Comparison of ENCODE assay signal across 8 cellular contexts in genomic region chr15:20624085-20624484, GRCh38.
DNase-seq lines count a peak whose midpoint lies in the region; ATAC-seq and TF ChIP-seq lines count a peak whose summit lies in the region.
"Not testable (repeated sequence)": the region's sequence is repeated elsewhere in the genome, so short reads cannot be mapped to it uniquely, and the experiment has no call there.

No MANE protein-coding gene starts in this region.

- peak; percentile 22 for TF ChIP-seq CTCF in BE2C (IDR thresholded peaks at IDR 0.05; ENCODE audit: low read depth, low read length)
- TF ChIP-seq CTCF in activated CD8-positive, alpha-beta T cell treated with anti-CD3 and anti-CD28 coated beads for 36 hours (IDR thresholded peaks at IDR 0.05); chondrocyte (IDR thresholded peaks at IDR 0.05): not testable (repeated sequence)

- H3K36me3 Mint-ChIP-seq in activated CD8-positive, alpha-beta T cell treated with anti-CD3 and anti-CD28 coated beads for 36 hours (ENCODE audit: low read depth); chondrocyte (ENCODE audit: low read depth): not testable (repeated sequence)

- H3K4me3 Mint-ChIP-seq in activated CD8-positive, alpha-beta T cell treated with anti-CD3 and anti-CD28 coated beads for 36 hours; chondrocyte (ENCODE audit: unreplicated experiment): not testable (repeated sequence)

- H3K27me3 ChIP-seq in BE2C; right cardiac atrium (ENCODE audit: control insufficient read depth, insufficient read depth): not testable (repeated sequence)

- peak; percentile 61 for ATAC-seq in GM18868 (IDR thresholded peaks at IDR 0.05; ENCODE audit: unreplicated experiment)
- not testable (repeated sequence) for ATAC-seq in activated CD8-positive, alpha-beta T cell treated with anti-CD3 and anti-CD28 coated beads for 36 hours; right cardiac atrium

- not testable (repeated sequence) for H3K27ac Mint-ChIP-seq in activated CD8-positive, alpha-beta T cell treated with anti-CD3 and anti-CD28 coated beads for 36 hours; chondrocyte (ENCODE audit: unreplicated experiment)

- H3K4me1 Mint-ChIP-seq in activated CD8-positive, alpha-beta T cell treated with anti-CD3 and anti-CD28 coated beads for 36 hours (ENCODE audit: low read depth); chondrocyte (ENCODE audit: low read depth): not testable (repeated sequence)

- H3K4me1 ChIP-seq in BE2C; right cardiac atrium (ENCODE audit: control insufficient read depth, insufficient read depth, low read length): not testable (repeated sequence)

- peak; percentile 48 for DNase-seq in BE2C
- DNase-seq in LoVo (ENCODE audit: low spot score): peak; percentile 10
- DNase-seq in RPMI7951 (ENCODE audit: low read depth): peak; percentile 42
- DNase-seq in activated CD8-positive, alpha-beta T cell treated with anti-CD3 and anti-CD28 coated beads for 36 hours: peak; percentile 26
- DNase-seq in chondrocyte (ENCODE audit: low spot score): peak; percentile 85
- peak in 2 of 3 donors; percentile 45 to 46 for DNase-seq in right cardiac atrium
- peak; percentile 13 for DNase-seq in stimulated activated CD4-positive, alpha-beta T cell treated with anti-CD3 and anti-CD28 coated beads, Interleukin-4, amount 100 ng/mL, for 1 hour

- H3K9me3 Mint-ChIP-seq in activated CD8-positive, alpha-beta T cell treated with anti-CD3 and anti-CD28 coated beads for 36 hours; chondrocyte (ENCODE audit: low read depth): not testable (repeated sequence)

- POLR2A ChIA-PET in activated CD8-positive, alpha-beta T cell treated with anti-CD3 and anti-CD28 coated beads for 36 hours (lab: Charles Lee): not testable (repeated sequence)

- H3K4me3 ChIP-seq in BE2C (ENCODE audit: low read depth, low read length); right cardiac atrium (ENCODE audit: low read length): not testable (repeated sequence)

- intact Hi-C loops in activated CD8-positive, alpha-beta T cell treated with anti-CD3 and anti-CD28 coated beads for 36 hours (cut with micrococcal nuclease); right cardiac atrium (cut with DNase I): not testable (repeated sequence)

- not testable (repeated sequence) for H3K27ac ChIP-seq in right cardiac atrium (ENCODE audit: low read length)

- not testable (repeated sequence) for H3K27me3 Mint-ChIP-seq in activated CD8-positive, alpha-beta T cell treated with anti-CD3 and anti-CD28 coated beads for 36 hours; chondrocyte (ENCODE audit: low read depth)

- H3K9me3 ChIP-seq in BE2C; right cardiac atrium (ENCODE audit: control insufficient read depth, low read length): not testable (repeated sequence)

- 60% methylated on average over 3 of the region's 3 CpGs for WGBS in right cardiac atrium

- H3K36me3 ChIP-seq in BE2C: not testable (repeated sequence)

- CTCF ChIA-PET in activated CD8-positive, alpha-beta T cell treated with anti-CD3 and anti-CD28 coated beads for 36 hours (lab: Charles Lee): not testable (repeated sequence)

Comparison
In these comparisons a context has a peak if more than half of its experiments do, and no peak if none do; other contexts are left out.
1. DNase-seq: peak in every context shown above with its lines; median percentile 85 in chondrocyte; 48 in BE2C; 46 in right cardiac atrium; 42 in RPMI7951; 26 in activated CD8-positive, alpha-beta T cell treated with anti-CD3 and anti-CD28 coated beads for 36 hours; 13 in stimulated activated CD4-positive, alpha-beta T cell treated with anti-CD3 and anti-CD28 coated beads, Interleukin-4, amount 100 ng/mL, for 1 hour; 10 in LoVo.